14 cellular contexts compared by ENCODE assay signal in the genomic region with DNA sequence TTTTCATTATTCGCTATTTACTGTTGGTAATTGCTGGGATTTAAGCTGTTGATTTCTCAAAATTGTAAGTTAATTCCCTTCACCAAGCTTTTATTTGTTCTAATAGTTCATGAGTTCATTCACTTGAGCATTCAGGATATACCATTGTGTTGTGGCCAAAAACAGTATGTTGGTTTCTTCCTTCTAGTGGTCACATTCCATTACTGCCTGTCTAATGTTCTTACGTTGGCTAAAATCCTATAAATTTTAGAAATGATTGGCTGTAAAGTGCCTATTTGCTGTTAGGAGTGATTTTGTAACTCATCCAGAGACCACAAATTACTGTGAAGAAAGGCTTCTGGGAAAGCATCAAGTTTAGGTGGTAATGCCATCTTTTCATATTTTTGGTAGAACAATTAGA.
DNase-seq lines count a peak whose midpoint lies in the region; TF ChIP-seq lines count a peak whose summit lies in the region.
"Had no signal": no experiment of that assay in that cellular context is flagged by ENCODE, and none has a peak within 500 bp of the region (broad histone marks: within the 10 kb centered on the region; RNA-seq: fewer than 3 reads in every experiment).

No MANE protein-coding gene starts in this region.

- TF ChIP-seq CTCF in brain microvascular endothelial cell (IDR thresholded peaks at IDR 0.05; ENCODE audit: low read depth, low read length, missing control alignments) (no peak), BE2C (IDR thresholded peaks at IDR 0.05; ENCODE audit: low read depth, low read length) (no peak)

- H3K4me3 ChIP-seq in brain microvascular endothelial cell (ENCODE audit: low read depth, low read length) (no peak overlapping the region), BE2C (ENCODE audit: low read depth, low read length) (no peak overlapping the region)
- H3K4me3 ChIP-seq: psoas muscle had no signal

- in situ Hi-C loops in brain microvascular endothelial cell (cut with HindIII; ENCODE audit: low pct_ligation_motif_present, low sequenced_read_pairs) = no loop called here

- H3K4me1 ChIP-seq in BE2C = no peaks in the 10 kb centered on the region
- H3K4me1 ChIP-seq: psoas muscle had no signal

- H3K36me3 ChIP-seq in brain microvascular endothelial cell (replicated peaks) (no peaks in the 10 kb centered on the region), BE2C (no peaks in the 10 kb centered on the region)

- no peaks in the 10 kb centered on the region for H3K27me3 ChIP-seq in brain microvascular endothelial cell (replicated peaks)
- no peaks in the 10 kb centered on the region for H3K27me3 ChIP-seq in BE2C

- H3K9me3 ChIP-seq in BE2C = no peaks in the 10 kb centered on the region
- H3K9me3 ChIP-seq: psoas muscle had no signal

- DNase-seq in GF-D8 (lab: John Stamatoyannopoulos, UW) (peak; percentile 4), LHCN-M2 (ENCODE audit: low read depth) (peak; percentile 26), brain microvascular endothelial cell (peak; percentile 24), lung microvascular endothelial cell (ENCODE audit: low read depth in 2 of 2) (peak; percentile 52 to 82), BE2C (no peak), hypothalamus (lab: John Stamatoyannopoulos, UW) (no peak)
- DNase-seq in activated effector memory CD4-positive, alpha-beta T cell treated with Interleukin-2 at 50 U/mL for 16 hours = no peak
- DNase-seq: activated CD4-positive, alpha-beta T cell treated with anti-CD3 and anti-CD28 coated beads, Interleukin-2, amount 50 U/mL, for 48 hours; anterior cingulate cortex; effector memory CD4-positive, alpha-beta T cell; NCI-H2171 treated with DMSO at 0.1 percent for 48 hours; NK-92 treated with Interleukin-12 subunit alpha and Interleukin-12 subunit beta, amount 100 ng/mL, for 24 hours; psoas muscle; substantia nigra had no signal

- no peak overlapping the region for H3K27ac ChIP-seq in brain microvascular endothelial cell
- H3K27ac ChIP-seq: psoas muscle had no signal

Comparison
In these comparisons a context has a peak if more than half of its experiments do, and no peak if none do; other contexts are left out.
1. DNase-seq: peak in GF-D8 (single experiment), LHCN-M2 (single experiment), brain microvascular endothelial cell (single experiment) and lung microvascular endothelial cell (2 of 2); none in activated effector memory CD4-positive, alpha-beta T cell treated with Interleukin-2 at 50 U/mL for 16 hours (single experiment), BE2C (single experiment) and hypothalamus (0 of 51).